In the genomic region with DNA sequence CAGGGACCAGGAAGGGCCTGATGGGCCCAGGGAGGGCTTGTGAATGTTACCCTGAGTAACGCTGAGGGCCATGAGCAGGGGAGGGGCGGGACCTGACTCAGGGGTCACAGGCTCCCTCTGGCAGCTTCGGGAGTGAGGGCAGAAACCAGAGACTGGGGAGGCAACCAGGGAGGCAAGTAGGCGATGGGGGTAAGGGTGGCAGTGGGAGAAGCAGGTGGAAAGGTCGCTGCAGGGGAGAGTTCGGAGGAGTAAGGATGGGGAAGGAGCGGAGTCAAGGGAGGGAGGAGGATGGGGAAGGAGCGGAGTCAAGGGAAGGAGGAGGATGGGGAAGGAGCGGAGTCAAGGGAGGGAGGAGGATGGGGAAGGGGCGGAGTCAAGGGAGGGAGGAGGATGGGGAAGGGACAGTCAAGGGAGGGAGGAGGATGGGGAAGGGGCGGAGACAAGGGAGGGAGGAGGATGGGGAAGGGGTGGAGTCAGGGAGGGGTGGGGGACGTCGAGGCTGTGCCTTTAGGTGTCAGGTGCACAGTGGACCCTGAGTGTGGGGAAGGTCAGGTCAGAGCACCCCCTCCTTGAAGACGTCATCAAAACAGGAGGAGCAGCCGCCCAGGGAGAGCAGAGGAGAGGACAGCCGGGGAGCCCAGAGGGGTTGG, we compare ENCODE assay signal across 8 cellular contexts. TPM values are rescaled to one million over a fixed set of nuclear protein-coding genes. Genes with fewer than 3 reads are reported as not detected.
DNase-seq lines count a peak whose midpoint lies in the region; ATAC-seq and TF ChIP-seq lines count a peak whose summit lies in the region.

No MANE protein-coding gene starts in this region.

- peaks cover 21% of the 10 kb centered on the region for H3K36me3 Mint-ChIP-seq in activated CD8-positive, alpha-beta memory T cell treated with anti-CD3 and anti-CD28 coated beads, Interleukin-2, amount 10 ng/mL, durations not matched to agents 7 days and 5 days
- H3K36me3 Mint-ChIP-seq in type B pancreatic cell, result no peaks in the 10 kb centered on the region
- peaks cover 20% of the 10 kb centered on the region for H3K36me3 Mint-ChIP-seq in activated T-cell treated with anti-CD3 and anti-CD28 coated beads, Interleukin-2, amount 50 U/mL, for 4 hours (ENCODE audit: insufficient read depth)

- no peak for TF ChIP-seq CTCF in type B pancreatic cell (conservative IDR thresholded peaks at IDR 0.05)

- no peaks in the 10 kb centered on the region for H3K9me3 ChIP-seq in iPS-20b (ENCODE audit: insufficient read depth, low read depth, low read length)

- peak overlapping the region; percentile 24 for H3K27ac Mint-ChIP-seq in activated CD8-positive, alpha-beta memory T cell treated with anti-CD3 and anti-CD28 coated beads, Interleukin-2, amount 10 ng/mL, durations not matched to agents 7 days and 5 days
- H3K27ac Mint-ChIP-seq in type B pancreatic cell, result peak overlapping the region; percentile 36

- H3K27me3 Mint-ChIP-seq in activated CD8-positive, alpha-beta memory T cell treated with anti-CD3 and anti-CD28 coated beads, Interleukin-2, amount 10 ng/mL, durations not matched to agents 7 days and 5 days, result no peaks in the 10 kb centered on the region
- peaks cover 11% of the 10 kb centered on the region for H3K27me3 Mint-ChIP-seq in type B pancreatic cell
- H3K27me3 Mint-ChIP-seq in activated T-cell treated with anti-CD3 and anti-CD28 coated beads, Interleukin-2, amount 50 U/mL, for 4 hours (ENCODE audit: low read depth), result no peaks in the 10 kb centered on the region

- H3K9ac ChIP-seq in iPS-20b (ENCODE audit: low read depth, low read length), result no peak overlapping the region; the same call in 1 of the 2 replicates

- H3K4me1 Mint-ChIP-seq in activated CD8-positive, alpha-beta memory T cell treated with anti-CD3 and anti-CD28 coated beads, Interleukin-2, amount 10 ng/mL, durations not matched to agents 7 days and 5 days, result peaks cover 20% of the 10 kb centered on the region
- H3K4me1 Mint-ChIP-seq in type B pancreatic cell (ENCODE audit: unreplicated experiment), result peaks cover 12% of the 10 kb centered on the region
- peaks cover 15% of the 10 kb centered on the region for H3K4me1 Mint-ChIP-seq in activated T-cell treated with anti-CD3 and anti-CD28 coated beads, Interleukin-2, amount 50 U/mL, for 4 hours (ENCODE audit: low read depth)

- H3K9me3 Mint-ChIP-seq in activated CD8-positive, alpha-beta memory T cell treated with anti-CD3 and anti-CD28 coated beads, Interleukin-2, amount 10 ng/mL, durations not matched to agents 7 days and 5 days (ENCODE audit: low read depth), result no peaks in the 10 kb centered on the region
- no peaks in the 10 kb centered on the region for H3K9me3 Mint-ChIP-seq in type B pancreatic cell
- no peaks in the 10 kb centered on the region for H3K9me3 Mint-ChIP-seq in activated T-cell treated with anti-CD3 and anti-CD28 coated beads, Interleukin-2, amount 50 U/mL, for 4 hours

- H3K4me1 ChIP-seq in iPS-20b (ENCODE audit: insufficient read depth, low read length), result peaks cover 2% of the 10 kb centered on the region; the same call in 1 of the 2 replicates

- H3K27ac ChIP-seq in iPS-20b (ENCODE audit: low read length), result no peak overlapping the region

- H3K36me3 ChIP-seq in iPS-20b (ENCODE audit: insufficient read depth, low read depth, low read length), result no peaks in the 10 kb centered on the region

- no peak for ATAC-seq in activated CD8-positive, alpha-beta memory T cell treated with anti-CD3 and anti-CD28 coated beads, Interleukin-2, amount 10 ng/mL, durations not matched to agents 7 days and 5 days
- no peak for ATAC-seq in activated T-cell treated with anti-CD3 and anti-CD28 coated beads, Interleukin-2, amount 50 U/mL, for 4 hours
- no peak for ATAC-seq in GM21390 (IDR thresholded peaks at IDR 0.05; ENCODE audit: unreplicated experiment)

- H3K27me3 ChIP-seq in iPS-20b (ENCODE audit: insufficient read depth, low read length), result no peaks in the 10 kb centered on the region

- H3K4me3 Mint-ChIP-seq in activated CD8-positive, alpha-beta memory T cell treated with anti-CD3 and anti-CD28 coated beads, Interleukin-2, amount 10 ng/mL, durations not matched to agents 7 days and 5 days, result no peak overlapping the region
- peak overlapping the region; percentile 61 for H3K4me3 Mint-ChIP-seq in type B pancreatic cell
- no peak overlapping the region for H3K4me3 Mint-ChIP-seq in activated T-cell treated with anti-CD3 and anti-CD28 coated beads, Interleukin-2, amount 50 U/mL, for 4 hours

- CTCF ChIA-PET in activated CD8-positive, alpha-beta memory T cell treated with anti-CD3 and anti-CD28 coated beads, Interleukin-2, amount 10 ng/mL, durations not matched to agents 7 days and 5 days (lab: Charles Lee), result interaction anchor here (0.6 kb wide), 1 partner anchor 172 kb away, joined by 3 read pairs; no protein-coding TSS in a partner anchor

- peak overlapping the region; percentile 76 for H3K4me3 ChIP-seq in iPS-20b (ENCODE audit: low read length)

- no peak for DNase-seq in activated CD8-positive, alpha-beta memory T cell treated with anti-CD3 and anti-CD28 coated beads, Interleukin-2, amount 10 ng/mL, durations not matched to agents 7 days and 5 days
- no peak for DNase-seq in activated CD8-positive, alpha-beta memory T cell treated with anti-CD3 and anti-CD28 coated beads, Interleukin-2, amount 50 U/mL, for 4 hours
- peak in 34 of 58 donors; percentile 6 to 63 (median 30) for DNase-seq in anterior cingulate cortex (lab: John Stamatoyannopoulos, UW)
- no peak for DNase-seq in type B pancreatic cell (ENCODE audit: extremely low spot score, unreplicated experiment)
- no peak for DNase-seq in activated T-cell treated with anti-CD3 and anti-CD28 coated beads, Interleukin-2, amount 50 U/mL, for 4 hours
- no peak for DNase-seq in stimulated activated CD8-positive, alpha-beta memory T cell treated with anti-CD3 and anti-CD28 coated beads, Interleukin-4, amount 100 ng/mL, for 48 hours

RNA-seq across cellular contexts. Expression of a gene that starts 15.5 kb away (rescaled TPM):
- total RNA-seq in activated CD8-positive, alpha-beta memory T cell treated with anti-CD3 and anti-CD28 coated beads, Interleukin-2, amount 10 ng/mL, durations not matched to agents 7 days and 5 days, result not detected
- total RNA-seq in type B pancreatic cell (ENCODE audit: low replicate concordance), result 12.3 and 22.6 TPM in 2 replicates
- under 1 TPM; 0.38 to 0.52 (median 0.45) TPM for total RNA-seq in activated T-cell treated with anti-CD3 and anti-CD28 coated beads, Interleukin-2, amount 50 U/mL, for 4 hours

RNA-seq across cellular contexts. Expression of a gene that starts 28.1 kb away (rescaled TPM):
- 10 to 100 TPM; 58.4 to 70.6 TPM for total RNA-seq in activated CD8-positive, alpha-beta memory T cell treated with anti-CD3 and anti-CD28 coated beads, Interleukin-2, amount 10 ng/mL, durations not matched to agents 7 days and 5 days
- total RNA-seq in type B pancreatic cell (ENCODE audit: low replicate concordance), result 2.5 and 4.4 TPM in 2 replicates
- total RNA-seq in activated T-cell treated with anti-CD3 and anti-CD28 coated beads, Interleukin-2, amount 50 U/mL, for 4 hours, result 10 to 100 TPM; 53.0 to 60.4 (median 56.2) TPM

RNA-seq across cellular contexts. Expression of a gene that starts 41.9 kb away (rescaled TPM):
- total RNA-seq in activated CD8-positive, alpha-beta memory T cell treated with anti-CD3 and anti-CD28 coated beads, Interleukin-2, amount 10 ng/mL, durations not matched to agents 7 days and 5 days, result 1 to 10 TPM; 1.7 to 2.2 TPM
- total RNA-seq in type B pancreatic cell (ENCODE audit: low replicate concordance), result not detected in 2 replicates
- 1 to 10 TPM; 8.1 to 9.4 (median 9.1) TPM for total RNA-seq in activated T-cell treated with anti-CD3 and anti-CD28 coated beads, Interleukin-2, amount 50 U/mL, for 4 hours

Comparison
In these comparisons a context has a peak if more than half of its experiments do, and no peak if none do; other contexts are left out.
1. DNase-seq: peak in anterior cingulate cortex (34 of 58); none in activated CD8-positive, alpha-beta memory T cell treated with anti-CD3 and anti-CD28 coated beads, Interleukin-2, amount 10 ng/mL, durations not matched to agents 7 days and 5 days (single experiment), activated CD8-positive, alpha-beta memory T cell treated with anti-CD3 and anti-CD28 coated beads, Interleukin-2, amount 50 U/mL, for 4 hours (single experiment), type B pancreatic cell (single experiment), activated T-cell treated with anti-CD3 and anti-CD28 coated beads, Interleukin-2, amount 50 U/mL, for 4 hours (single experiment) and stimulated activated CD8-positive, alpha-beta memory T cell treated with anti-CD3 and anti-CD28 coated beads, Interleukin-4, amount 100 ng/mL, for 48 hours (single experiment).
2. RNA of a gene that starts 28.1 kb away (total RNA-seq): 58.4 to 70.6 TPM in activated CD8-positive, alpha-beta memory T cell treated with anti-CD3 and anti-CD28 coated beads, Interleukin-2, amount 10 ng/mL, durations not matched to agents 7 days and 5 days and 53.0 to 60.4 TPM in activated T-cell treated with anti-CD3 and anti-CD28 coated beads, Interleukin-2, amount 50 U/mL, for 4 hours; 2.5 to 4.4 TPM in type B pancreatic cell; every median in the first group is over 10 times any median in the second.